In the genomic region with DNA sequence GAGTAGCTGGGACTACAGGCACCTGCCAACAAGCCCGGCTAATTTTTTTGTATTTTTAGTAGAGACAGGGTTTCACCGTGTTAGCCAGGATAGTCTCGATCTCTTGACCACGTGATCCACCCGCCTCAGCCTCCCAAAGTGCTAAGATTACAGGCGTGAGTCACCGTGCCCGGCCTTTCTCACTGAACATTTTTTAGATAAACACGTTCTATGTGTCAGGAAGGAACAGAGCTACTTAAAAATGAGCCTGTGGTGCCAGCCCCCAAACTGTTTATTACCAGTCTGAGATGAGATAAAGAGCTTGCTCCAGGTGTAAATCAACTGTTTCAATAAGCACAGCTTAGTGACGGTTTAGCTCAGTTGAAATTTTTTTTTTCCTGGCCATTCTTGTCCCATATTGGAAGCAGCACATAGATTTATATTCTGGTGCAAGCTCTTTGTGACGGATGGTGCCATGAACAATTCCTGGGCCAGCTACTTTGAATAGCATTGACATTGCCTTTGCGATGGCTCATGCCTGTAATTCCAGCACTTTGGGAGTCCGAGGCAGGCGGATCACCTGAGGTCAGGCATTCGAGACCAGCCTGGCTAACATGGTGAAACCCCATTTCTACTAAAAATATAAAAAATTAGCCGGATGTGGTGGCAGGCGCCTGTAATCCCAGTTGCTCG, we compare ENCODE assay signal across 1 cellular context.
A peak's percentile ranks its signal among the peaks of the same experiment; 100 is the strongest.
TF ChIP-seq lines count a peak whose summit lies in the region.

No MANE protein-coding gene starts in this region.

TF ChIP-seq in K562, 482 proteins besides CTCF, POLR2A, EP300 and RAD21 (continued from another document):
- TF ChIP-seq MNT (conservative IDR thresholded peaks at IDR 0.05) (peak; percentile 24 to 73; a peak in 2 of 4 replicates), ATF7 (IDR thresholded peaks at IDR 0.05) (peak; percentile 38; the same call in 1 of the 2 replicates), NCOR1 (IDR thresholded peaks at IDR 0.05) (peak; percentile 47; the same call in 1 of the 2 replicates), MGA (IDR thresholded peaks at IDR 0.05) (peak; percentile 86), USF2 (CRISPR knock-in tag; IDR thresholded peaks at IDR 0.05) (peak; percentile 77), SMARCA5 (IDR thresholded peaks at IDR 0.05) (0 out of 2 replicates have a peak, but pooled peaks have one; percentile 7), BHLHE40 (IDR thresholded peaks at IDR 0.05; ENCODE audit: low read length) (peak; percentile 66; the same call in 1 of the 2 replicates), E2F6 (IDR thresholded peaks at IDR 0.05; ENCODE audit: borderline replicate concordance in 1 of 2, extremely low read depth in 1 of 2, insufficient read depth in 1 of 2, insufficient read length in 1 of 2, low read depth in 1 of 2, low read length in 1 of 2, poor library complexity in 1 of 2, severe bottlenecking in 1 of 2) (peak in 1 of 2 experiments; percentile 40)
- TF ChIP-seq, protein P1, sequence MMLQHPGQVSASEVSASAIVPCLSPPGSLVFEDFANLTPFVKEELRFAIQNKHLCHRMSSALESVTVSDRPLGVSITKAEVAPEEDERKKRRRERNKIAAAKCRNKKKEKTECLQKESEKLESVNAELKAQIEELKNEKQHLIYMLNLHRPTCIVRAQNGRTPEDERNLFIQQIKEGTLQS (IDR thresholded peaks at IDR 0.05): peak; percentile 93
- TF ChIP-seq, protein P1 (CRISPR knock-in tag; conservative IDR thresholded peaks at IDR 0.05): peak; percentile 67; the same call in 1 of the 2 replicates
- TF ChIP-seq, protein P2, sequence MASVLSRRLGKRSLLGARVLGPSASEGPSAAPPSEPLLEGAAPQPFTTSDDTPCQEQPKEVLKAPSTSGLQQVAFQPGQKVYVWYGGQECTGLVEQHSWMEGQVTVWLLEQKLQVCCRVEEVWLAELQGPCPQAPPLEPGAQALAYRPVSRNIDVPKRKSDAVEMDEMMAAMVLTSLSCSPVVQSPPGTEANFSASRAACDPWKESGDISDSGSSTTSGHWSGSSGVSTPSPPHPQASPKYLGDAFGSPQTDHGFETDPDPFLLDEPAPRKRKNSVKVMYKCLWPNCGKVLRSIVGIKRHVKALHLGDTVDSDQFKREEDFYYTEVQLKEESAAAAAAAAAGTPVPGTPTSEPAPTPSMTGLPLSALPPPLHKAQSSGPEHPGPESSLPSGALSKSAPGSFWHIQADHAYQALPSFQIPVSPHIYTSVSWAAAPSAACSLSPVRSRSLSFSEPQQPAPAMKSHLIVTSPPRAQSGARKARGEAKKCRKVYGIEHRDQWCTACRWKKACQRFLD (CRISPR knock-in tag; IDR thresholded peaks at IDR 0.05): peak; percentile 80; the same call in 1 of the 2 replicates
